ENCODE assay signal across 8 cellular contexts in the genomic region with DNA sequence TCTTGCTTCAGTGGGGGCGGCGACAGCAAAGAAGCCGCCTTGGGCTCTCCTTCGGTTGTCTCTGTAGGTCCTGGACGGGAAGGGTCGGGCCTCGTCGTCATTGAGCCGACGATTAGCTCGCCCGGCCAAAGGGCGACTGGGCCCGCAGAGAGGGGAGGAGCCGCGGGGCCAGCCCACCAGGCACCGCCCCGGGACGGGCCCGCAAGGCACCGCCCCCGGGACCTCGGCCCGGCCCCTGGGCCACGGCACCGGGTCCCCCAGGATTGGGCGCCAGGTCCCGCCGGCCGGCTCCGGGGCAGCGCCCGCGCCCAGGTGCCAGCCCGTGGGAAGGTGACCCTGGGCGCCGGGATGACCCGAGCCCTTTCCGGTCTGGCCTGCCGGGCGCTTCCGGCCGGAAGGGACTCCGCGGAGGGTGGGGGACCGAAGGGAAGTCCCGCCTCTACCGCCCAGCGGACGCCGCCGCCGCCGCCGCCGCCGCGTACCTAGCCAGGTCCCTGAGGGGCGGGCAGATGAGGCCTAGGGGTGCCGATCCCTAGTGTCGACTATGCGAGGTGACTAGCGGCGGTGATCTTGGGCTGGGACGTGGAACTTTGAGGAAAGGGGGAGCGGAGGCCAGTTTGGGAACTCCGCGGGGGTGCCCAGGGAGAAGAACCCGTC. TPM values are rescaled to one million over a fixed set of nuclear protein-coding genes. Genes with fewer than 3 reads are reported as not detected.
A peak's percentile ranks its signal among the peaks of the same experiment; 100 is the strongest.
DNase-seq lines count a peak whose midpoint lies in the region; ATAC-seq and TF ChIP-seq lines count a peak whose summit lies in the region.

A gene (minus strand): TSS at position 371 of the 657 bp plus-strand sequence. CDS start 524 bp downstream, outside the sequence.
A gene with protein sequence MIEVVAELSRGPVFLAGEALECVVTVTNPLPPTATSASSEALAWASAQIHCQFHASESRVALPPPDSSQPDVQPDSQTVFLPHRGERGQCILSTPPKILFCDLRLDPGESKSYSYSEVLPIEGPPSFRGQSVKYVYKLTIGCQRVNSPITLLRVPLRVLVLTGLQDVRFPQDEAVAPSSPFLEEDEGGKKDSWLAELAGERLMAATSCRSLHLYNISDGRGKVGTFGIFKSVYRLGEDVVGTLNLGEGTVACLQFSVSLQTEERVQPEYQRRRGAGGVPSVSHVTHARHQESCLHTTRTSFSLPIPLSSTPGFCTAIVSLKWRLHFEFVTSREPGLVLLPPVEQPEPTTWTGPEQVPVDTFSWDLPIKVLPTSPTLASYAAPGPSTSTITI (plus strand): TSS at position 430 of the 657 bp plus-strand sequence. CDS start 469 bp downstream, outside the sequence.

- BruUV-seq in Caco-2 (replicated peaks; lab: Mats Ljungman, UMichigan) (no TSS peak), PC-3 (replicated peaks; lab: Mats Ljungman, UMichigan) (no TSS peak)

- H3K4me1 ChIP-seq in Caco-2 (peaks cover 23% of the 10 kb centered on the region), PC-3 (ENCODE audit: insufficient read depth, low read length) (peaks cover 22% of the 10 kb centered on the region), mucosa of rectum (ENCODE audit: control insufficient read depth in 2 of 2, insufficient read depth in 2 of 2, low read length in 2 of 2) (peaks cover 24 to 34% of the 10 kb centered on the region in 2 donors)

- H3K9me3 Mint-ChIP-seq in Caco-2 (ENCODE audit: unreplicated experiment), result no peaks in the 10 kb centered on the region
- no peaks in the 10 kb centered on the region for H3K9me3 Mint-ChIP-seq in stimulated activated naive CD8-positive, alpha-beta T cell treated with anti-CD3 and anti-CD28 coated beads, Interleukin-15, amount 100 ng/mL, for 72 hours

- H3F3A ChIP-seq in PC-3 (ENCODE audit: low read length, unreplicated experiment), result no peaks in the 10 kb centered on the region

- H3K4me2 ChIP-seq in PC-3 (ENCODE audit: low read length), result peak within 1 kb of the TSS; percentile 98

- H2AFZ ChIP-seq in PC-3 (ENCODE audit: low read length), result peak within 1 kb of the TSS; percentile 88

- H3K27ac Mint-ChIP-seq in Caco-2 (ENCODE audit: unreplicated experiment), result peak within 1 kb of the TSS; percentile 85
- H3K27ac Mint-ChIP-seq in stimulated activated naive CD8-positive, alpha-beta T cell treated with anti-CD3 and anti-CD28 coated beads, Interleukin-15, amount 100 ng/mL, for 72 hours, result peak within 1 kb of the TSS; percentile 87 to 94

- peak; percentile 89 to 90 for DNase-seq in Caco-2
- peak; percentile 91 for DNase-seq in GM20000 (ENCODE audit: low spot score)
- DNase-seq in HPDE6-E6E7 (ENCODE audit: extremely low spot score), result peak; percentile 60
- peak; percentile 74 for DNase-seq in PC-3
- peak; percentile 60 for DNase-seq in activated T-helper 1 cell treated with Interleukin-2 at 50 U/mL for 16 hours (ENCODE audit: low read depth)
- peak; percentile 67 to 77 for DNase-seq in stimulated activated naive CD8-positive, alpha-beta T cell treated with anti-CD3 and anti-CD28 coated beads, Interleukin-15, amount 100 ng/mL, for 72 hours

- peak within 1 kb of the TSS; percentile 65 for H3K27ac ChIP-seq in PC-3 (ENCODE audit: low read length)
- H3K27ac ChIP-seq in mucosa of rectum (ENCODE audit: low read depth in 2 of 2, low read length in 2 of 2), result peak within 1 kb of the TSS; percentile 97

- peaks cover 42% of the 10 kb centered on the region for H3K36me3 Mint-ChIP-seq in Caco-2 (ENCODE audit: insufficient read depth, unreplicated experiment)

- peaks cover 68% of the 10 kb centered on the region for H3K79me2 ChIP-seq in PC-3 (ENCODE audit: low read length)

- peak within 1 kb of the TSS; percentile 86 for H3K4me3 Mint-ChIP-seq in Caco-2 (ENCODE audit: unreplicated experiment)
- H3K4me3 Mint-ChIP-seq in stimulated activated naive CD8-positive, alpha-beta T cell treated with anti-CD3 and anti-CD28 coated beads, Interleukin-15, amount 100 ng/mL, for 72 hours, result peak within 1 kb of the TSS; percentile 89 to 95

- H3K36me3 ChIP-seq in Caco-2 (ENCODE audit: control insufficient read depth, insufficient read depth, low read length), result peaks cover 8% of the 10 kb centered on the region
- peaks cover 4% of the 10 kb centered on the region; the same call in 1 of the 2 replicates for H3K36me3 ChIP-seq in PC-3 (ENCODE audit: low read depth, low read length)
- H3K36me3 ChIP-seq in mucosa of rectum (ENCODE audit: control insufficient read depth in 2 of 2, insufficient read depth in 2 of 2, low read length in 2 of 2), result peaks cover 44 to 46% of the 10 kb centered on the region in 2 donors

- intact Hi-C loops in Caco-2 (cut with micrococcal nuclease; ENCODE audit: unreplicated experiment) (loop anchor here (2.0 to 5.0 kb wide), 2 partner anchors 16 to 68 kb away; a partner anchor contains a TSS), PC-3 (cut with micrococcal nuclease) (no loop called here)

- peak within 1 kb of the TSS; percentile 91 for H3K9ac ChIP-seq in PC-3 (ENCODE audit: low read length)
- H3K9ac ChIP-seq in mucosa of rectum (ENCODE audit: low read depth in 1 of 2, low read length in 2 of 2), result peak within 1 kb of the TSS; percentile 94 to 97

- CTCF ChIA-PET in Caco-2 (lab: Charles Lee) (interaction anchor here (1.0 to 3.4 kb wide), 9 partner anchors 11 to 91 kb away, joined by 3 to 21 read pairs (median 7); a partner anchor contains a TSS), PC-3 (lab: Charles Lee) (interaction anchor here (2.1 kb wide), 1 partner anchor 23 kb away, joined by 6 read pairs; no protein-coding TSS in a partner anchor)

- peaks cover 29% of the 10 kb centered on the region for H4K20me1 ChIP-seq in PC-3 (ENCODE audit: low read length)

- H3K27me3 ChIP-seq in Caco-2 (replicated peaks; ENCODE audit: control insufficient read depth, insufficient read depth, low read length) (no peaks in the 10 kb centered on the region), PC-3 (ENCODE audit: low read length) (no peaks in the 10 kb centered on the region), mucosa of rectum (ENCODE audit: control insufficient read depth in 2 of 2, insufficient read depth in 2 of 2, low read length in 2 of 2) (no peaks in the 10 kb centered on the region)

- peaks cover 22% of the 10 kb centered on the region for H3K4me1 Mint-ChIP-seq in Caco-2 (ENCODE audit: low read depth, unreplicated experiment)
- peaks cover 40% of the 10 kb centered on the region for H3K4me1 Mint-ChIP-seq in stimulated activated naive CD8-positive, alpha-beta T cell treated with anti-CD3 and anti-CD28 coated beads, Interleukin-15, amount 100 ng/mL, for 72 hours

- POLR2A ChIA-PET in Caco-2 (lab: Charles Lee), result interaction anchor here (0.6 to 4.1 kb wide), 13 partner anchors 10 to 677 kb away, joined by 3 to 41 read pairs (median 4); a partner anchor contains a TSS
- POLR2A ChIA-PET in PC-3 (lab: Charles Lee; ENCODE audit: unreplicated experiment), result interaction anchor here (0.8 kb wide), 2 partner anchors 10 to 53 kb away, joined by 3 to 4 read pairs; no protein-coding TSS in a partner anchor

- TF ChIP-seq CTCF in Caco-2 (IDR thresholded peaks at IDR 0.05; ENCODE audit: insufficient read depth in 1 of 2, low read depth in 1 of 2, low read length in 1 of 2, severe bottlenecking in 1 of 2, unreplicated experiment in 1 of 2) (no peak), GM20000 (IDR thresholded peaks at IDR 0.05; ENCODE audit: extremely low read depth, missing control alignments) (no peak), PC-3 (conservative IDR thresholded peaks at IDR 0.05; ENCODE audit: low read depth, low read length) (no peak)

- H3K4me3 ChIP-seq in Caco-2 (ENCODE audit: low read depth, low read length) (peak within 1 kb of the TSS; percentile 89), PC-3 (ENCODE audit: low read length) (peak within 1 kb of the TSS; percentile 95), mucosa of rectum (ENCODE audit: low read length in 2 of 2) (peak within 1 kb of the TSS; percentile 94 to 98)

- H3K27me3 Mint-ChIP-seq in Caco-2 (ENCODE audit: insufficient read depth, unreplicated experiment), result no peaks in the 10 kb centered on the region
- H3K27me3 Mint-ChIP-seq in stimulated activated naive CD8-positive, alpha-beta T cell treated with anti-CD3 and anti-CD28 coated beads, Interleukin-15, amount 100 ng/mL, for 72 hours, result no peaks in the 10 kb centered on the region

- ATAC-seq in PC-3 (peak; percentile 58), esophagus mucosa (peak; percentile 83)
- ATAC-seq in stimulated activated naive CD8-positive, alpha-beta T cell treated with anti-CD3 and anti-CD28 coated beads, Interleukin-15, amount 100 ng/mL, for 72 hours, result peak; percentile 90

- H3K9me2 ChIP-seq in PC-3 (replicated peaks; ENCODE audit: low read length), result no peaks in the 10 kb centered on the region

- no peaks in the 10 kb centered on the region for H3K9me3 ChIP-seq in Caco-2
- H3K9me3 ChIP-seq in PC-3 (ENCODE audit: low read length), result no peaks in the 10 kb centered on the region
- H3K9me3 ChIP-seq in mucosa of rectum (ENCODE audit: control insufficient read depth in 2 of 2, low read length in 2 of 2), result no peaks in the 10 kb centered on the region

RNA-seq across cellular contexts. Expression of the first gene that starts in this region (rescaled TPM):
- total RNA-seq in Caco-2 (2022) (108 and 111 TPM in 2 replicates), PC-3 (2014; rRNA removed) (60.9 and 81.7 TPM in 2 replicates), esophagus mucosa (20.9 TPM)

RNA-seq across cellular contexts. Expression of the second gene that starts in this region (rescaled TPM):
- total RNA-seq in Caco-2 (2022), result 25.0 and 27.1 TPM in 2 replicates
- 13.8 and 14.3 TPM in 2 replicates for total RNA-seq in PC-3 (2014; rRNA removed)
- 17.4 TPM for total RNA-seq in esophagus mucosa

Comparison
In these comparisons a context has a peak if more than half of its experiments do, and no peak if none do; other contexts are left out.
1. Peak in every context shown above with its lines: DNase-seq, ATAC-seq, H3K4me3 ChIP-seq and H3K27ac ChIP-seq.